ENCODE assay signal across 28 cellular contexts in genomic region chr2:51293566-51294200, GRCh38.
A peak's percentile ranks its signal among the peaks of the same experiment; 100 is the strongest.
DNase-seq lines count a peak whose midpoint lies in the region; ATAC-seq, FAIRE-seq and TF ChIP-seq lines count a peak whose summit lies in the region.
"Had no signal": no experiment of that assay in that cellular context is flagged by ENCODE, and none has a peak within 500 bp of the region (broad histone marks: within the 10 kb centered on the region; RNA-seq: fewer than 3 reads in every experiment).

No MANE protein-coding gene starts in this region.

- no peaks in the 10 kb centered on the region for H3K9me3 Mint-ChIP-seq in GM23338

- no peaks in the 10 kb centered on the region for H3K27me3 ChIP-seq in GM23338 (ENCODE audit: insufficient read depth)
- no peaks in the 10 kb centered on the region for H3K27me3 ChIP-seq in right lobe of liver
- H3K27me3 ChIP-seq: BE2C, BLaER1 had no signal

- H3K36me3 ChIP-seq in GM23338 (ENCODE audit: insufficient read depth) (no peaks in the 10 kb centered on the region), kidney (ENCODE audit: control insufficient read depth in 1 of 2, insufficient read depth in 2 of 2, low read length in 2 of 2) (no peaks in the 10 kb centered on the region), right lobe of liver (no peaks in the 10 kb centered on the region)
- H3K36me3 ChIP-seq: BE2C, BLaER1 had no signal

- 0 out of 2 replicates have a peak overlapping the region, but pooled peaks have one; percentile 12 for H3K27ac Mint-ChIP-seq in GM23338
- H3K27ac Mint-ChIP-seq: CD14-positive monocyte; CD4-positive, alpha-beta memory T cell; CD4-positive, CD25-positive, alpha-beta regulatory T cell; CD8-positive, alpha-beta memory T cell had no signal

- H3K4me3 ChIP-seq in GM23338 (no peak overlapping the region), kidney (ENCODE audit: low read length in 2 of 2) (no peak overlapping the region), right lobe of liver (no peak overlapping the region)
- H3K4me3 ChIP-seq: BLaER1, GM12878 had no signal

- FAIRE-seq in kidney (lab: Jason Lieb, UNC) = peak; percentile 19
- FAIRE-seq: A204.1, GM12892, GM18507 had no signal

- peaks cover 29% of the 10 kb centered on the region for H3K4me1 Mint-ChIP-seq in GM23338
- H3K4me1 Mint-ChIP-seq: CD14-positive monocyte; CD4-positive, alpha-beta memory T cell; CD4-positive, CD25-positive, alpha-beta regulatory T cell; CD8-positive, alpha-beta memory T cell had no signal

- no peaks in the 10 kb centered on the region for H3F3A ChIP-seq in GM23338 (replicated peaks; ENCODE audit: low read depth)

- no peaks in the 10 kb centered on the region for H3K79me2 ChIP-seq in GM23338 (replicated peaks; ENCODE audit: insufficient read depth)

- no peaks in the 10 kb centered on the region for H3K27me3 Mint-ChIP-seq in GM23338 (ENCODE audit: insufficient read depth, low read depth, poor library complexity)
- H3K27me3 Mint-ChIP-seq: CD4-positive, alpha-beta memory T cell; CD4-positive, CD25-positive, alpha-beta regulatory T cell; CD8-positive, alpha-beta memory T cell had no signal

- DNase-seq in GM23338 (ENCODE audit: low spot score) (no peak), NCI-H69 (lab: John Stamatoyannopoulos, UW) (peak; percentile 16), kidney (no peak), right lobe of liver (no peak), HCEC 1CT (no peak), SKM-1 treated with dmso at 0.1 percent for 144 hours (lab: John Stamatoyannopoulos, UW; ENCODE audit: unreplicated experiment) (no peak)
- DNase-seq: 8988T; ACHN; BE2C; C1 segment of cervical spinal cord; CD4-positive, alpha-beta memory T cell; CD4-positive, CD25-positive, alpha-beta regulatory T cell; CD8-positive, alpha-beta memory T cell; COR-L47; DMS 273 treated with DMSO at 0.1 percent for 48 hours; DMS153; DMS53; DMS79; DND-41; EL; GDM1 had no signal

- WGBS in right lobe of liver (ENCODE audit: insufficient coverage, low coverage, low lambda C conversion rate, missing lambda C conversion rate) = 19% methylated on average over 5 of the region's 5 CpGs

- H3K27ac ChIP-seq in GM23338 (ENCODE audit: low read depth) (no peak overlapping the region), kidney (ENCODE audit: low read depth in 2 of 2, low read length in 2 of 2) (no peak overlapping the region), right lobe of liver (no peak overlapping the region)
- H3K27ac ChIP-seq: BLaER1 had no signal

- H3K4me1 ChIP-seq in GM23338 (ENCODE audit: insufficient read depth) (peaks cover 23% of the 10 kb centered on the region), kidney (ENCODE audit: control insufficient read depth in 1 of 2, insufficient read depth in 1 of 2, low read depth in 1 of 2, low read length in 2 of 2) (no peaks in the 10 kb centered on the region), right lobe of liver (peaks cover 0 to 18% (median 0%) of the 10 kb centered on the region in 4 donors)
- H3K4me1 ChIP-seq: BE2C, BLaER1 had no signal

- H3K4me2 ChIP-seq in GM23338 = no peak overlapping the region
- H3K4me2 ChIP-seq: BLaER1 had no signal

- ATAC-seq in GM23338 (no peak), right lobe of liver (peak; percentile 42 to 88 (median 77)), GM21825 (IDR thresholded peaks at IDR 0.05; ENCODE audit: unreplicated experiment) (no peak)
- ATAC-seq: GM12878 had no signal

- no peak overlapping the region for H3K4me3 Mint-ChIP-seq in GM23338
- H3K4me3 Mint-ChIP-seq: CD14-positive monocyte; CD4-positive, alpha-beta memory T cell; CD4-positive, CD25-positive, alpha-beta regulatory T cell; CD8-positive, alpha-beta memory T cell had no signal

- no peaks in the 10 kb centered on the region for H4K20me1 ChIP-seq in GM23338 (replicated peaks; ENCODE audit: insufficient read depth)
- H4K20me1 ChIP-seq: BLaER1 had no signal

- TF ChIP-seq CTCF in GM23338 (conservative IDR thresholded peaks at IDR 0.05; ENCODE audit: low read depth in 2 of 2) (no peak), kidney (IDR thresholded peaks at IDR 0.05; ENCODE audit: borderline replicate concordance, extremely low read depth, insufficient read depth) (no peak), right lobe of liver (IDR thresholded peaks at IDR 0.05) (no peak)

- H2AFZ ChIP-seq in GM23338 = no peak overlapping the region

- 0 out of 3 replicates have a peak, but pooled peaks cover 4% of the 10 kb centered on the region for H3K36me3 Mint-ChIP-seq in GM23338 (ENCODE audit: low read depth)
- H3K36me3 Mint-ChIP-seq: CD14-positive monocyte; CD4-positive, alpha-beta memory T cell; CD4-positive, CD25-positive, alpha-beta regulatory T cell; CD8-positive, alpha-beta memory T cell had no signal

- intact Hi-C loops in kidney (cut with DNase I) = no loop called here
- intact Hi-C loops in right lobe of liver (cut with DNase I) = no loop called here

- TF ChIP-seq POLR2A in right lobe of liver (IDR thresholded peaks at IDR 0.05) = no peak

- H3K9me2 ChIP-seq in GM23338 (ENCODE audit: insufficient read depth) = peaks cover 3% of the 10 kb centered on the region; the same call in 1 of the 2 replicates

- H3K9ac ChIP-seq in kidney (ENCODE audit: low read length in 2 of 2) = no peak overlapping the region
- H3K9ac ChIP-seq: BLaER1 had no signal

- H3K9me3 ChIP-seq in kidney (ENCODE audit: control insufficient read depth in 1 of 2, low read length in 2 of 2) (no peaks in the 10 kb centered on the region), right lobe of liver (no peaks in the 10 kb centered on the region)
- H3K9me3 ChIP-seq: BE2C, BLaER1 had no signal

TF ChIP-seq in GM23338, 12 proteins besides CTCF, POLR2A, EP300 and RAD21:
- TF ChIP-seq JUNB (IDR thresholded peaks at IDR 0.05; ENCODE audit: unreplicated experiment) (no peak), STAT1 (IDR thresholded peaks at IDR 0.05; ENCODE audit: unreplicated experiment) (no peak)

Comparison
In these comparisons a context has a peak if more than half of its experiments do, and no peak if none do; other contexts are left out.
1. ATAC-seq: peak in right lobe of liver (4 of 4); none in GM23338 (single experiment) and GM21825 (single experiment).